Comparison of ENCODE assay signal across 1 cellular context in genomic region chr11:57399221-57399620, GRCh38.
TF ChIP-seq lines count a peak whose summit lies in the region.

No MANE protein-coding gene starts in this region.

TF ChIP-seq in HepG2, 621 proteins besides CTCF, POLR2A, EP300 and RAD21:
- no peak for TF ChIP-seq ZNF205 (CRISPR knock-in tag; IDR thresholded peaks at IDR 0.05)
